Comparison of ENCODE assay signal across 17 cellular contexts in genomic region chr12:15525414-15525813, GRCh38.
"Had no signal": no experiment of that assay in that cellular context is flagged by ENCODE, and none has a peak within 500 bp of the region (broad histone marks: within the 10 kb centered on the region; RNA-seq: fewer than 3 reads in every experiment).

No MANE protein-coding gene starts in this region.

- H3K27ac Mint-ChIP-seq: activated naive CD4-positive, alpha-beta T cell treated with anti-CD3 and anti-CD28 coated beads, Interleukin-2, amount 50 U/mL, for 72 hours; activated T-helper 1 cell treated with anti-CD3 and anti-CD28 coated beads, Interleukin-12 subunit alpha, Interleukin-12 subunit beta, Interleukin-2, Interleukin-4 antibody, amounts not matched to agents 30 ng/mL and 10 ng/mL and 1 ng/mL, durations not matched to agents 14 hours and 24 hours and 36 hours; effector memory CD8-positive, alpha-beta T cell; immature natural killer cell; naive thymus-derived CD8-positive, alpha-beta T cell; stimulated activated effector memory CD8-positive, alpha-beta T cell treated with anti-CD3 and anti-CD28 coated beads, Interleukin-12 subunit alpha, Interleukin-12 subunit beta, amount 100 ng/mL, for 72 hours had no signal

- H3K9me3 Mint-ChIP-seq: activated naive CD4-positive, alpha-beta T cell treated with anti-CD3 and anti-CD28 coated beads, Interleukin-2, amount 50 U/mL, for 72 hours; activated T-helper 1 cell treated with anti-CD3 and anti-CD28 coated beads, Interleukin-12 subunit alpha, Interleukin-12 subunit beta, Interleukin-2, Interleukin-4 antibody, amounts not matched to agents 30 ng/mL and 10 ng/mL and 1 ng/mL, durations not matched to agents 14 hours and 24 hours and 36 hours; effector memory CD8-positive, alpha-beta T cell had no signal

- H3K36me3 Mint-ChIP-seq: immature natural killer cell; stimulated activated effector memory CD8-positive, alpha-beta T cell treated with anti-CD3 and anti-CD28 coated beads, Interleukin-12 subunit alpha, Interleukin-12 subunit beta, amount 100 ng/mL, for 72 hours had no signal

- H3K36me3 ChIP-seq: adrenal gland, gastroesophageal sphincter, heart right ventricle, stomach had no signal

- H3K4me3 ChIP-seq: adrenal gland, gastroesophageal sphincter, heart right ventricle, smooth muscle cell, stomach had no signal

- H3K4me1 Mint-ChIP-seq: immature natural killer cell; stimulated activated effector memory CD8-positive, alpha-beta T cell treated with anti-CD3 and anti-CD28 coated beads, Interleukin-12 subunit alpha, Interleukin-12 subunit beta, amount 100 ng/mL, for 72 hours had no signal

- DNase-seq: activated CD4-positive, alpha-beta T cell treated with anti-CD3 and anti-CD28 coated beads, Interleukin-2, amount 50 U/mL, for 4 hours; activated gamma-delta T cell treated with Interleukin-2 at 50 U/mL for 16 hours; adrenal gland; effector memory CD8-positive, alpha-beta T cell; erythroblast; heart right ventricle; immature natural killer cell; left ventricle myocardium superior; mesenchymal stem cell; naive thymus-derived CD8-positive, alpha-beta T cell; stimulated activated CD4-positive, alpha-beta T cell treated with anti-CD3 and anti-CD28 coated beads, Interleukin-4, amount 100 ng/mL, for 24 hours; stomach had no signal

- H3K27me3 ChIP-seq: adrenal gland had no signal

- H3K4me3 Mint-ChIP-seq: activated T-helper 1 cell treated with anti-CD3 and anti-CD28 coated beads, Interleukin-12 subunit alpha, Interleukin-12 subunit beta, Interleukin-2, Interleukin-4 antibody, amounts not matched to agents 30 ng/mL and 10 ng/mL and 1 ng/mL, durations not matched to agents 14 hours and 24 hours and 36 hours; effector memory CD8-positive, alpha-beta T cell; immature natural killer cell; naive thymus-derived CD8-positive, alpha-beta T cell; stimulated activated effector memory CD8-positive, alpha-beta T cell treated with anti-CD3 and anti-CD28 coated beads, Interleukin-12 subunit alpha, Interleukin-12 subunit beta, amount 100 ng/mL, for 72 hours had no signal
